ENCODE assay signal across 14 cellular contexts in genomic region chr10:23381298-23381697, GRCh38. TPM values are rescaled to one million over a fixed set of nuclear protein-coding genes. Genes with fewer than 3 reads are reported as not detected.
A peak's percentile ranks its signal among the peaks of the same experiment; 100 is the strongest.
DNase-seq lines count a peak whose midpoint lies in the region; ATAC-seq and TF ChIP-seq lines count a peak whose summit lies in the region.
"Had no signal": no experiment of that assay in that cellular context is flagged by ENCODE, and none has a peak within 500 bp of the region (broad histone marks: within the 10 kb centered on the region; RNA-seq: fewer than 3 reads in every experiment).

No MANE protein-coding gene starts in this region.

- CTCF ChIA-PET in WTC11 (lab: Charles Lee): no interaction called here

- no peaks in the 10 kb centered on the region for H4K20me1 ChIP-seq in GM23338 (replicated peaks; ENCODE audit: insufficient read depth)
- H4K20me1 ChIP-seq in neural progenitor cell (ENCODE audit: low read depth): no peaks in the 10 kb centered on the region

- ATAC-seq in GM23338 (no peak), WTC11 (no peak)
- ATAC-seq: T-helper 17 cell had no signal

- DNase-seq in GM23338 (ENCODE audit: low spot score) (no peak), WTC11 (ENCODE audit: low spot score) (no peak), neural progenitor cell (ENCODE audit: low spot score) (no peak), HuH-7.5 (ENCODE audit: low spot score) (no peak)
- no peak for DNase-seq in activated CD8-positive, alpha-beta memory T cell treated with anti-CD3 and anti-CD28 coated beads, Interleukin-2, amount 50 U/mL, for 48 hours
- no peak for DNase-seq in activated naive CD8-positive, alpha-beta T cell treated with anti-CD3 and anti-CD28 coated beads for 36 hours
- DNase-seq: NCI-H1417, NCI-H1930, NCI-H526, SHP77 treated with DMSO at 0.1 percent for 48 hours, T-helper 17 cell had no signal

- TF ChIP-seq RAD21 in Ishikawa (IDR thresholded peaks at IDR 0.05; ENCODE audit: low read depth): no peak

- H3K9me3 ChIP-seq in neural progenitor cell (ENCODE audit: low read depth): no peaks in the 10 kb centered on the region

- H3K4me1 Mint-ChIP-seq in GM23338 (no peaks in the 10 kb centered on the region), WTC11 (no peaks in the 10 kb centered on the region), neural progenitor cell (peaks cover 3% of the 10 kb centered on the region)
- peaks cover 2% of the 10 kb centered on the region for H3K4me1 Mint-ChIP-seq in activated naive CD8-positive, alpha-beta T cell treated with anti-CD3 and anti-CD28 coated beads for 36 hours
- H3K4me1 Mint-ChIP-seq: T-helper 17 cell had no signal

- POLR2A ChIA-PET in WTC11 (lab: Charles Lee): no interaction called here

- H3K27ac Mint-ChIP-seq in GM23338: no peak overlapping the region
- no peak overlapping the region for H3K27ac Mint-ChIP-seq in WTC11
- no peak overlapping the region for H3K27ac Mint-ChIP-seq in neural progenitor cell
- no peak overlapping the region for H3K27ac Mint-ChIP-seq in activated naive CD8-positive, alpha-beta T cell treated with anti-CD3 and anti-CD28 coated beads for 36 hours
- H3K27ac Mint-ChIP-seq: T-helper 17 cell had no signal

- TF ChIP-seq CTCF in GM23338 (conservative IDR thresholded peaks at IDR 0.05; ENCODE audit: low read depth in 2 of 2) (no peak), WTC11 (IDR thresholded peaks at IDR 0.05) (no peak), neural progenitor cell (IDR thresholded peaks at IDR 0.05) (no peak)

- H3K4me1 ChIP-seq in GM23338 (ENCODE audit: insufficient read depth) (no peaks in the 10 kb centered on the region), neural progenitor cell (no peaks in the 10 kb centered on the region)

- H3K27ac ChIP-seq in GM23338 (ENCODE audit: low read depth) (no peak overlapping the region), neural progenitor cell (no peak overlapping the region)
- H3K27ac ChIP-seq: C4-2B had no signal

- no peaks in the 10 kb centered on the region for H3K27me3 ChIP-seq in GM23338 (ENCODE audit: insufficient read depth)
- H3K27me3 ChIP-seq in neural progenitor cell: no peaks in the 10 kb centered on the region

- H3F3A ChIP-seq in GM23338 (replicated peaks; ENCODE audit: low read depth): no peaks in the 10 kb centered on the region
- H3F3A ChIP-seq in neural progenitor cell (ENCODE audit: low read depth): no peaks in the 10 kb centered on the region

- no peak for TF ChIP-seq EP300 in Ishikawa (IDR thresholded peaks at IDR 0.05; ENCODE audit: borderline replicate concordance)

- H3K4me3 Mint-ChIP-seq in GM23338 (no peak overlapping the region), WTC11 (no peak overlapping the region), neural progenitor cell (no peak overlapping the region)
- no peak overlapping the region for H3K4me3 Mint-ChIP-seq in activated naive CD8-positive, alpha-beta T cell treated with anti-CD3 and anti-CD28 coated beads for 36 hours
- H3K4me3 Mint-ChIP-seq: T-helper 17 cell had no signal

- no peak overlapping the region for H3K4me2 ChIP-seq in GM23338
- no peak overlapping the region for H3K4me2 ChIP-seq in neural progenitor cell

- H3K36me3 Mint-ChIP-seq in GM23338 (ENCODE audit: low read depth) (no peaks in the 10 kb centered on the region), WTC11 (no peaks in the 10 kb centered on the region), neural progenitor cell (no peaks in the 10 kb centered on the region)
- H3K36me3 Mint-ChIP-seq in activated naive CD8-positive, alpha-beta T cell treated with anti-CD3 and anti-CD28 coated beads for 36 hours: no peaks in the 10 kb centered on the region

- H2AFZ ChIP-seq in GM23338 (peak overlapping the region; percentile 72; the same call in 1 of the 2 replicates), neural progenitor cell (replicated peaks) (peak overlapping the region; percentile 77)

- H3K9me3 Mint-ChIP-seq in GM23338: no peaks in the 10 kb centered on the region
- peaks cover 10% of the 10 kb centered on the region; the same call in 1 of the 2 replicates for H3K9me3 Mint-ChIP-seq in WTC11
- H3K9me3 Mint-ChIP-seq in neural progenitor cell: peaks cover 2% of the 10 kb centered on the region
- H3K9me3 Mint-ChIP-seq in activated naive CD8-positive, alpha-beta T cell treated with anti-CD3 and anti-CD28 coated beads for 36 hours: no peaks in the 10 kb centered on the region

- no peaks in the 10 kb centered on the region for H3K79me2 ChIP-seq in GM23338 (replicated peaks; ENCODE audit: insufficient read depth)
- no peaks in the 10 kb centered on the region for H3K79me2 ChIP-seq in neural progenitor cell (ENCODE audit: low read depth)

- no peaks in the 10 kb centered on the region; the same call in 1 of the 2 replicates for H3K9me2 ChIP-seq in GM23338 (ENCODE audit: insufficient read depth)

- H3K4me3 ChIP-seq in GM23338: no peak overlapping the region
- no peak overlapping the region for H3K4me3 ChIP-seq in neural progenitor cell

- H3K36me3 ChIP-seq in GM23338 (ENCODE audit: insufficient read depth) (no peaks in the 10 kb centered on the region), neural progenitor cell (no peaks in the 10 kb centered on the region)

- H3K27me3 Mint-ChIP-seq in GM23338 (ENCODE audit: insufficient read depth, low read depth, poor library complexity) (peaks cover 3% of the 10 kb centered on the region), WTC11 (ENCODE audit: low read depth) (no peaks in the 10 kb centered on the region), neural progenitor cell (ENCODE audit: insufficient read depth, low read depth) (no peaks in the 10 kb centered on the region)
- peaks cover 4% of the 10 kb centered on the region for H3K27me3 Mint-ChIP-seq in activated naive CD8-positive, alpha-beta T cell treated with anti-CD3 and anti-CD28 coated beads for 36 hours
- H3K27me3 Mint-ChIP-seq: T-helper 17 cell had no signal

- H3K9ac ChIP-seq in neural progenitor cell: no peak overlapping the region

TF ChIP-seq in GM23338, 12 proteins besides CTCF, POLR2A, EP300 and RAD21 (continues in another document):
- no peak for TF ChIP-seq ETS1 (IDR thresholded peaks at IDR 0.05)
- no peak for TF ChIP-seq ZNF114 (CRISPR knock-in tag; IDR thresholded peaks at IDR 0.05)
- TF ChIP-seq CREB1 (CRISPR knock-in tag; IDR thresholded peaks at IDR 0.05; ENCODE audit: low read depth): no peak
- TF ChIP-seq STAT1 (IDR thresholded peaks at IDR 0.05; ENCODE audit: unreplicated experiment): no peak
- TF ChIP-seq ZNF331 (CRISPR knock-in tag; IDR thresholded peaks at IDR 0.05; ENCODE audit: low read depth): no peak

TF ChIP-seq in Ishikawa, 13 proteins besides CTCF, POLR2A, EP300 and RAD21:
- no peak for TF ChIP-seq TEAD4 (IDR thresholded peaks at IDR 0.05)
- peak; percentile 64 for TF ChIP-seq USF1 (IDR thresholded peaks at IDR 0.05)

TF ChIP-seq in WTC11, 78 proteins besides CTCF, POLR2A, EP300 and RAD21:
- TF ChIP-seq GABPB1 (CRISPR knock-in tag; IDR thresholded peaks at IDR 0.05) (no peak), ZNF219 (CRISPR knock-in tag; IDR thresholded peaks at IDR 0.05; ENCODE audit: borderline replicate concordance) (no peak), USF1 (CRISPR knock-in tag; IDR thresholded peaks at IDR 0.05) (peak; percentile 79), CREM (CRISPR knock-in tag; IDR thresholded peaks at IDR 0.05) (no peak), USF2 (CRISPR knock-in tag; IDR thresholded peaks at IDR 0.05) (peak; percentile 83), RORB (CRISPR knock-in tag; IDR thresholded peaks at IDR 0.05) (no peak), ERG (CRISPR knock-in tag; IDR thresholded peaks at IDR 0.05) (no peak)

RNA-seq across cellular contexts. Expression of gene C10orf67, which starts 36.7 kb away (rescaled TPM):
- not detected in 2 replicates for total RNA-seq in GM23338 (2014; rRNA removed; shearing (Covaris generic))
- polyA plus RNA-seq in GM23338 (2016; fragmentation: Nextera tagmentation; extraction: Ambion mirVana): 0.16 TPM in 2 replicates
- total RNA-seq in WTC11 (2021) (0.07 TPM in 1 of 3 replicates, not detected in the others), neural progenitor cell (ENCODE audit: low replicate concordance) (not detected in 2 replicates)
- under 1 TPM; 0.45 to 0.60 TPM for total RNA-seq in activated naive CD8-positive, alpha-beta T cell treated with anti-CD3 and anti-CD28 coated beads for 36 hours
- total RNA-seq: RPMI7951 had no signal

RNA-seq across cellular contexts. Expression of gene OTUD1, which starts 57.6 kb away (rescaled TPM):
- total RNA-seq in GM23338 (2014; rRNA removed; shearing (Covaris generic)): 8.3 and 12.2 TPM in 2 replicates
- 2.4 and 2.5 TPM in 2 replicates for polyA plus RNA-seq in GM23338 (2016; fragmentation: Nextera tagmentation; extraction: Ambion mirVana)
- total RNA-seq in WTC11 (2021) (7.9 to 9.8 TPM (median 9.0 TPM) in 3 replicates), neural progenitor cell (ENCODE audit: low replicate concordance) (5.4 and 7.9 TPM in 2 replicates)
- total RNA-seq in activated naive CD8-positive, alpha-beta T cell treated with anti-CD3 and anti-CD28 coated beads for 36 hours: 1 to 10 TPM; 8.5 to 9.8 TPM
